In the genomic region with DNA sequence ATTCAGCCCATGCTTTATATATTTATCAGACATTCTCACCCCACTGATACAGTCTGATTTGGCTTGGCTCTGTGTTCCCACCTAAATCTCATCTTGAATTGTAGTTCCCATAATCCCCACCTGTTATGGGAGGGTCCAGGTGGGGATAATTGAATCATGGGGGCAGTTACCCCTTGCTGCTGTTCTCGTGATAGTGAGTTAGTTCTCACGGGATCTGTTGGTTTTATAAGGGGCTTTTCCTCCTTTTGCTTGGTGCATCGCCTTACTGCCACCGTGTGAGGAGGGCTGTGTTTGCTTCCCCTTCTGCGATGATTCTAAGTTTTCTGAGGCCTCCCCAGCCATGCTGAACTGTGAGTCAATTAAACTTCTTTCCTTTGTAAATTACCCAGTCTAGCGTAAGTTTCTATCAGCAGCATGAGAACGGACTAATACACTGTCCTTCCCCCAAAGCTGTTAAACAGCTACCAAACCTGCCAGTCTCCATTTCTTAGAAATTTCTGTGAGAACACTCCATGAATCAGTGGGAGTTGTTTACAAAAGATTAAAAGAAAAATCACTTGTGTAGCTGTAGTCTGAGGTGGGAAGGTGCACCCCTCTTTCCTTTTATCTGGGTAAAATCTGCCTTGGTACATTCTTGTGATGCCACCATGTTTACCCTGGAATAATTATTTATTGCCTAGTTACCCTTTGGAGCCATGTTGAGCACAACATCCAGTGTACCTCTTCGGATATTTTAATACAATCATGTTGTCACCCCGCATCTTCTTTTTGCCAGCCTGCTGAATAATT, we compare ENCODE assay signal across 2 cellular contexts.
TF ChIP-seq lines count a peak whose summit lies in the region.

No MANE protein-coding gene starts in this region.

TF ChIP-seq in SK-N-SH, 30 proteins besides CTCF, POLR2A, EP300 and RAD21:
- TF ChIP-seq, protein P1, sequence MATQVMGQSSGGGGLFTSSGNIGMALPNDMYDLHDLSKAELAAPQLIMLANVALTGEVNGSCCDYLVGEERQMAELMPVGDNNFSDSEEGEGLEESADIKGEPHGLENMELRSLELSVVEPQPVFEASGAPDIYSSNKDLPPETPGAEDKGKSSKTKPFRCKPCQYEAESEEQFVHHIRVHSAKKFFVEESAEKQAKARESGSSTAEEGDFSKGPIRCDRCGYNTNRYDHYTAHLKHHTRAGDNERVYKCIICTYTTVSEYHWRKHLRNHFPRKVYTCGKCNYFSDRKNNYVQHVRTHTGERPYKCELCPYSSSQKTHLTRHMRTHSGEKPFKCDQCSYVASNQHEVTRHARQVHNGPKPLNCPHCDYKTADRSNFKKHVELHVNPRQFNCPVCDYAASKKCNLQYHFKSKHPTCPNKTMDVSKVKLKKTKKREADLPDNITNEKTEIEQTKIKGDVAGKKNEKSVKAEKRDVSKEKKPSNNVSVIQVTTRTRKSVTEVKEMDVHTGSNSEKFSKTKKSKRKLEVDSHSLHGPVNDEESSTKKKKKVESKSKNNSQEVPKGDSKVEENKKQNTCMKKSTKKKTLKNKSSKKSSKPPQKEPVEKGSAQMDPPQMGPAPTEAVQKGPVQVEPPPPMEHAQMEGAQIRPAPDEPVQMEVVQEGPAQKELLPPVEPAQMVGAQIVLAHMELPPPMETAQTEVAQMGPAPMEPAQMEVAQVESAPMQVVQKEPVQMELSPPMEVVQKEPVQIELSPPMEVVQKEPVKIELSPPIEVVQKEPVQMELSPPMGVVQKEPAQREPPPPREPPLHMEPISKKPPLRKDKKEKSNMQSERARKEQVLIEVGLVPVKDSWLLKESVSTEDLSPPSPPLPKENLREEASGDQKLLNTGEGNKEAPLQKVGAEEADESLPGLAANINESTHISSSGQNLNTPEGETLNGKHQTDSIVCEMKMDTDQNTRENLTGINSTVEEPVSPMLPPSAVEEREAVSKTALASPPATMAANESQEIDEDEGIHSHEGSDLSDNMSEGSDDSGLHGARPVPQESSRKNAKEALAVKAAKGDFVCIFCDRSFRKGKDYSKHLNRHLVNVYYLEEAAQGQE (IDR thresholded peaks at IDR 0.05; ENCODE audit: low read depth, low read length) = no peak
- no peak for TF ChIP-seq TCF12 (IDR thresholded peaks at IDR 0.05)
- no peak for TF ChIP-seq RXRA (IDR thresholded peaks at IDR 0.05; ENCODE audit: borderline replicate concordance, low read depth)
- TF ChIP-seq, protein P2, sequence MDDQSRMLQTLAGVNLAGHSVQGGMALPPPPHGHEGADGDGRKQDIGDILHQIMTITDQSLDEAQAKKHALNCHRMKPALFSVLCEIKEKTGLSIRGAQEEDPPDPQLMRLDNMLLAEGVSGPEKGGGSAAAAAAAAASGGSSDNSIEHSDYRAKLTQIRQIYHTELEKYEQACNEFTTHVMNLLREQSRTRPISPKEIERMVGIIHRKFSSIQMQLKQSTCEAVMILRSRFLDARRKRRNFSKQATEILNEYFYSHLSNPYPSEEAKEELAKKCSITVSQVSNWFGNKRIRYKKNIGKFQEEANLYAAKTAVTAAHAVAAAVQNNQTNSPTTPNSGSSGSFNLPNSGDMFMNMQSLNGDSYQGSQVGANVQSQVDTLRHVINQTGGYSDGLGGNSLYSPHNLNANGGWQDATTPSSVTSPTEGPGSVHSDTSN (IDR thresholded peaks at IDR 0.05) = no peak
- TF ChIP-seq, protein P3, sequence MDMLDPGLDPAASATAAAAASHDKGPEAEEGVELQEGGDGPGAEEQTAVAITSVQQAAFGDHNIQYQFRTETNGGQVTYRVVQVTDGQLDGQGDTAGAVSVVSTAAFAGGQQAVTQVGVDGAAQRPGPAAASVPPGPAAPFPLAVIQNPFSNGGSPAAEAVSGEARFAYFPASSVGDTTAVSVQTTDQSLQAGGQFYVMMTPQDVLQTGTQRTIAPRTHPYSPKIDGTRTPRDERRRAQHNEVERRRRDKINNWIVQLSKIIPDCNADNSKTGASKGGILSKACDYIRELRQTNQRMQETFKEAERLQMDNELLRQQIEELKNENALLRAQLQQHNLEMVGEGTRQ (IDR thresholded peaks at IDR 0.05; ENCODE audit: borderline replicate concordance, low read depth, low read length) = no peak
- TF ChIP-seq FOSL2 (IDR thresholded peaks at IDR 0.05; ENCODE audit: borderline replicate concordance, low read depth) = no peak
- TF ChIP-seq NRF1 (IDR thresholded peaks at IDR 0.05; ENCODE audit: low read depth, low read length) = no peak
- TF ChIP-seq ELF1 (IDR thresholded peaks at IDR 0.05) = no peak
- TF ChIP-seq GATA2 (CRISPR knock-in tag; IDR thresholded peaks at IDR 0.05) = no peak
- no peak for TF ChIP-seq NFIC (IDR thresholded peaks at IDR 0.05; ENCODE audit: borderline replicate concordance)
- TF ChIP-seq TEAD4 (IDR thresholded peaks at IDR 0.05; ENCODE audit: borderline replicate concordance, insufficient read depth) = no peak
- no peak for TF ChIP-seq JUND (IDR thresholded peaks at IDR 0.05)
- TF ChIP-seq EZH2phosphoT487 (IDR thresholded peaks at IDR 0.05; ENCODE audit: borderline replicate concordance, low read depth) = no peak
- no peak for TF ChIP-seq POLR2AphosphoS5 (IDR thresholded peaks at IDR 0.05; ENCODE audit: low read depth, low read length)
- no peak for TF ChIP-seq MXI1 (IDR thresholded peaks at IDR 0.05; ENCODE audit: low read depth, low read length)
- no peak for TF ChIP-seq SMC3 (IDR thresholded peaks at IDR 0.05; ENCODE audit: low read depth, low read length)

TF ChIP-seq in SK-N-SH treated with all-trans-retinoic acid at 6 μM for 48 hours, 23 proteins besides CTCF, POLR2A, EP300 and RAD21 (continued from another document):
- TF ChIP-seq ARNTL (CRISPR knock-in tag; IDR thresholded peaks at IDR 0.05; ENCODE audit: borderline replicate concordance, low read depth) (no peak), ESRRG (CRISPR knock-in tag; IDR thresholded peaks at IDR 0.05) (no peak), ISL1 (CRISPR knock-in tag; IDR thresholded peaks at IDR 0.05) (no peak), ZFP3 (CRISPR knock-in tag; IDR thresholded peaks at IDR 0.05) (no peak), ZNF70 (CRISPR knock-in tag; IDR thresholded peaks at IDR 0.05) (no peak), ZFP30 (CRISPR knock-in tag; IDR thresholded peaks at IDR 0.05) (no peak), ZC3H10 (CRISPR knock-in tag; IDR thresholded peaks at IDR 0.05) (no peak), OSR1 (CRISPR knock-in tag; IDR thresholded peaks at IDR 0.05) (no peak)
- TF ChIP-seq, protein P4, sequence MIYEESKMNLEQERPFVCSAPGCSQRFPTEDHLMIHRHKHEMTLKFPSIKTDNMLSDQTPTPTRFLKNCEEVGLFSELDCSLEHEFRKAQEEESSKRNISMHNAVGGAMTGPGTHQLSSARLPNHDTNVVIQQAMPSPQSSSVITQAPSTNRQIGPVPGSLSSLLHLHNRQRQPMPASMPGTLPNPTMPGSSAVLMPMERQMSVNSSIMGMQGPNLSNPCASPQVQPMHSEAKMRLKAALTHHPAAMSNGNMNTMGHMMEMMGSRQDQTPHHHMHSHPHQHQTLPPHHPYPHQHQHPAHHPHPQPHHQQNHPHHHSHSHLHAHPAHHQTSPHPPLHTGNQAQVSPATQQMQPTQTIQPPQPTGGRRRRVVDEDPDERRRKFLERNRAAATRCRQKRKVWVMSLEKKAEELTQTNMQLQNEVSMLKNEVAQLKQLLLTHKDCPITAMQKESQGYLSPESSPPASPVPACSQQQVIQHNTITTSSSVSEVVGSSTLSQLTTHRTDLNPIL (CRISPR knock-in tag; IDR thresholded peaks at IDR 0.05; ENCODE audit: low read depth) = no peak
- TF ChIP-seq, protein P5, sequence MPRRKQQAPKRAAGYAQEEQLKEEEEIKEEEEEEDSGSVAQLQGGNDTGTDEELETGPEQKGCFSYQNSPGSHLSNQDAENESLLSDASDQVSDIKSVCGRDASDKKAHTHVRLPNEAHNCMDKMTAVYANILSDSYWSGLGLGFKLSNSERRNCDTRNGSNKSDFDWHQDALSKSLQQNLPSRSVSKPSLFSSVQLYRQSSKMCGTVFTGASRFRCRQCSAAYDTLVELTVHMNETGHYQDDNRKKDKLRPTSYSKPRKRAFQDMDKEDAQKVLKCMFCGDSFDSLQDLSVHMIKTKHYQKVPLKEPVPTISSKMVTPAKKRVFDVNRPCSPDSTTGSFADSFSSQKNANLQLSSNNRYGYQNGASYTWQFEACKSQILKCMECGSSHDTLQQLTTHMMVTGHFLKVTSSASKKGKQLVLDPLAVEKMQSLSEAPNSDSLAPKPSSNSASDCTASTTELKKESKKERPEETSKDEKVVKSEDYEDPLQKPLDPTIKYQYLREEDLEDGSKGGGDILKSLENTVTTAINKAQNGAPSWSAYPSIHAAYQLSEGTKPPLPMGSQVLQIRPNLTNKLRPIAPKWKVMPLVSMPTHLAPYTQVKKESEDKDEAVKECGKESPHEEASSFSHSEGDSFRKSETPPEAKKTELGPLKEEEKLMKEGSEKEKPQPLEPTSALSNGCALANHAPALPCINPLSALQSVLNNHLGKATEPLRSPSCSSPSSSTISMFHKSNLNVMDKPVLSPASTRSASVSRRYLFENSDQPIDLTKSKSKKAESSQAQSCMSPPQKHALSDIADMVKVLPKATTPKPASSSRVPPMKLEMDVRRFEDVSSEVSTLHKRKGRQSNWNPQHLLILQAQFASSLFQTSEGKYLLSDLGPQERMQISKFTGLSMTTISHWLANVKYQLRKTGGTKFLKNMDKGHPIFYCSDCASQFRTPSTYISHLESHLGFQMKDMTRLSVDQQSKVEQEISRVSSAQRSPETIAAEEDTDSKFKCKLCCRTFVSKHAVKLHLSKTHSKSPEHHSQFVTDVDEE (CRISPR knock-in tag; IDR thresholded peaks at IDR 0.05) = no peak
- TF ChIP-seq, protein P6, sequence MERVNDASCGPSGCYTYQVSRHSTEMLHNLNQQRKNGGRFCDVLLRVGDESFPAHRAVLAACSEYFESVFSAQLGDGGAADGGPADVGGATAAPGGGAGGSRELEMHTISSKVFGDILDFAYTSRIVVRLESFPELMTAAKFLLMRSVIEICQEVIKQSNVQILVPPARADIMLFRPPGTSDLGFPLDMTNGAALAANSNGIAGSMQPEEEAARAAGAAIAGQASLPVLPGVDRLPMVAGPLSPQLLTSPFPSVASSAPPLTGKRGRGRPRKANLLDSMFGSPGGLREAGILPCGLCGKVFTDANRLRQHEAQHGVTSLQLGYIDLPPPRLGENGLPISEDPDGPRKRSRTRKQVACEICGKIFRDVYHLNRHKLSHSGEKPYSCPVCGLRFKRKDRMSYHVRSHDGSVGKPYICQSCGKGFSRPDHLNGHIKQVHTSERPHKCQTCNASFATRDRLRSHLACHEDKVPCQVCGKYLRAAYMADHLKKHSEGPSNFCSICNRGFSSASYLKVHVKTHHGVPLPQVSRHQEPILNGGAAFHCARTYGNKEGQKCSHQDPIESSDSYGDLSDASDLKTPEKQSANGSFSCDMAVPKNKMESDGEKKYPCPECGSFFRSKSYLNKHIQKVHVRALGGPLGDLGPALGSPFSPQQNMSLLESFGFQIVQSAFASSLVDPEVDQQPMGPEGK (CRISPR knock-in tag; IDR thresholded peaks at IDR 0.05; ENCODE audit: borderline replicate concordance) = no peak
